1 cellular context compared by ENCODE assay signal in the genomic region with DNA sequence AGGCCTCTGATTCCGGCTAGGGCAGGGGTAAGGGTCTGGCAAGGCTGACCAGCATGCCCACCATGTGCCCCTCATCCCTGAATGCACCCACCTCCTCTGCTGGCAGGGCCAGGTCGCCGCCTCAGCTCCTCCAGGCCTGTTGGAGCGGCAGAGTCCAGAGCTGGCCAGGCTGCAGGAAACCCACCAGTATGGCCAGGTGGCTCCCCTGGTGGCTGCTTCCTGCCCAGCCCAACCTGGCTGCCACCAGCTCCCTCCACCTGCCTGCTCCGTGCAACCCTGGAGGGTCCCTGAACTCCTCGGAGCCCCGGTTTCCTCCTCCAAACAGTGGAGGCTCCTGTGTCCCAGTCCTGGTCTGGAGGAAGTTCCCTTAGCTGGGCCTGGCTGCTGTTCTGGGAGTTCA.
TF ChIP-seq lines count a peak whose summit lies in the region.

No MANE protein-coding gene starts in this region.

TF ChIP-seq in HepG2, 621 proteins besides CTCF, POLR2A, EP300 and RAD21:
- TF ChIP-seq PCBP1 (IDR thresholded peaks at IDR 0.05; ENCODE audit: borderline replicate concordance, low read depth, low read length) (no peak), ZNF256 (CRISPR knock-in tag; conservative IDR thresholded peaks at IDR 0.05) (no peak), ZNF274 (CRISPR knock-in tag; IDR thresholded peaks at IDR 0.05) (no peak), ZNF574 (CRISPR knock-in tag; IDR thresholded peaks at IDR 0.05) (peak; percentile 35; the same call in 1 of the 2 replicates), STAG1 (CRISPR knock-in tag; IDR thresholded peaks at IDR 0.05) (peak; percentile 24; the same call in 1 of the 2 replicates), NCOR1 (IDR thresholded peaks at IDR 0.05; ENCODE audit: borderline replicate concordance, low read length) (no peak), ZNF776 (CRISPR knock-in tag; IDR thresholded peaks at IDR 0.05) (0 out of 2 replicates have a peak, but pooled peaks have one; percentile 15)
- TF ChIP-seq, protein P1, sequence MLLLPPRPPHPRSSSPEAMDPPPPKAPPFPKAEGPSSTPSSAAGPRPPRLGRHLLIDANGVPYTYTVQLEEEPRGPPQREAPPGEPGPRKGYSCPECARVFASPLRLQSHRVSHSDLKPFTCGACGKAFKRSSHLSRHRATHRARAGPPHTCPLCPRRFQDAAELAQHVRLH (CRISPR knock-in tag; IDR thresholded peaks at IDR 0.05; ENCODE audit: borderline replicate concordance, low read depth), result no peak
- TF ChIP-seq, protein P2, sequence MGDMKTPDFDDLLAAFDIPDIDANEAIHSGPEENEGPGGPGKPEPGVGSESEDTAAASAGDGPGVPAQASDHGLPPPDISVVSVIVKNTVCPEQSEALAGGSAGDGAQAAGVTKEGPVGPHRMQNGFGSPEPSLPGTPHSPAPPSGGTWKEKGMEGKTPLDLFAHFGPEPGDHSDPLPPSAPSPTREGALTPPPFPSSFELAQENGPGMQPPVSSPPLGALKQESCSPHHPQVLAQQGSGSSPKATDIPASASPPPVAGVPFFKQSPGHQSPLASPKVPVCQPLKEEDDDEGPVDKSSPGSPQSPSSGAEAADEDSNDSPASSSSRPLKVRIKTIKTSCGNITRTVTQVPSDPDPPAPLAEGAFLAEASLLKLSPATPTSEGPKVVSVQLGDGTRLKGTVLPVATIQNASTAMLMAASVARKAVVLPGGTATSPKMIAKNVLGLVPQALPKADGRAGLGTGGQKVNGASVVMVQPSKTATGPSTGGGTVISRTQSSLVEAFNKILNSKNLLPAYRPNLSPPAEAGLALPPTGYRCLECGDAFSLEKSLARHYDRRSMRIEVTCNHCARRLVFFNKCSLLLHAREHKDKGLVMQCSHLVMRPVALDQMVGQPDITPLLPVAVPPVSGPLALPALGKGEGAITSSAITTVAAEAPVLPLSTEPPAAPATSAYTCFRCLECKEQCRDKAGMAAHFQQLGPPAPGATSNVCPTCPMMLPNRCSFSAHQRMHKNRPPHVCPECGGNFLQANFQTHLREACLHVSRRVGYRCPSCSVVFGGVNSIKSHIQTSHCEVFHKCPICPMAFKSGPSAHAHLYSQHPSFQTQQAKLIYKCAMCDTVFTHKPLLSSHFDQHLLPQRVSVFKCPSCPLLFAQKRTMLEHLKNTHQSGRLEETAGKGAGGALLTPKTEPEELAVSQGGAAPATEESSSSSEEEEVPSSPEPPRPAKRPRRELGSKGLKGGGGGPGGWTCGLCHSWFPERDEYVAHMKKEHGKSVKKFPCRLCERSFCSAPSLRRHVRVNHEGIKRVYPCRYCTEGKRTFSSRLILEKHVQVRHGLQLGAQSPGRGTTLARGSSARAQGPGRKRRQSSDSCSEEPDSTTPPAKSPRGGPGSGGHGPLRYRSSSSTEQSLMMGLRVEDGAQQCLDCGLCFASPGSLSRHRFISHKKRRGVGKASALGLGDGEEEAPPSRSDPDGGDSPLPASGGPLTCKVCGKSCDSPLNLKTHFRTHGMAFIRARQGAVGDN (CRISPR knock-in tag; IDR thresholded peaks at IDR 0.05), result 0 out of 2 replicates have a peak, but pooled peaks have one; percentile 20
